Comparison of ENCODE assay signal across 25 cellular contexts in the genomic region with DNA sequence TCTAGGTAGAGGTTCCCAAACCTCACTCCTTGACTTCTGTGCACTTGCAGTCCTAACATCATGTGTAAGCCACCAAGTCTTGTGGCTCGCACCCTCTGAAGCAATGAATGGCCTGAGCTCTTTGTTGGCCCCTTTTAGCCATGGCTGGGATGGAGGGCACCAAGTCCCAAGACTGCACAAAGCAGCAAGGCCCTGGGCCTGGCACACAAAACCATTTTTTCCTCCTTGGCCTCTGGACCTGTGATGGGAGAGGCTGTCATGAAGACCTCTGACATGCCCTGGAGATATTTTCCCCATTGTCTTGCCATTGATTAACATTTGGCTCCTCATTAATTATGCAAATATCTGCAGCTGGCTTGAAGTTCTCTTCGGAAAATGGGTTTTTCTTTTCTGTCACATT.
"Had no signal": no experiment of that assay in that cellular context is flagged by ENCODE, and none has a peak within 500 bp of the region (broad histone marks: within the 10 kb centered on the region; RNA-seq: fewer than 3 reads in every experiment).

No MANE protein-coding gene starts in this region.

- H3K9me3 ChIP-seq: neutrophil, pancreas, right lobe of liver, thyroid gland, vagina had no signal

- H3K4me3 ChIP-seq: pancreas, psoas muscle, right lobe of liver, sigmoid colon, stomach, thoracic aorta, thyroid gland, tibial nerve, upper lobe of left lung, vagina had no signal

- DNase-seq: nephron progenitor cell; nucleus accumbens; pancreas; psoas muscle; right cardiac atrium; right lobe of liver; sigmoid colon; small intestine; stimulated activated CD4-positive, alpha-beta T cell treated with anti-CD3 and anti-CD28 coated beads, Interleukin-15, amount 100 ng/mL, for 24 hours; stimulated activated CD4-positive, alpha-beta T cell treated with anti-CD3 and anti-CD28 coated beads, Interleukin-2, amount 100 ng/mL, for 24 hours; stimulated activated CD4-positive, alpha-beta T cell treated with anti-CD3 and anti-CD28 coated beads, Interleukin-2, amount 100 ng/mL, for 48 hours; stimulated activated CD4-positive, alpha-beta T cell treated with anti-CD3 and anti-CD28 coated beads, Interleukin-4, amount 100 ng/mL, for 24 hours; stimulated activated naive B cell treated with anti-CD40 and anti-IgM and Interleukin-4, amounts not matched to agents 10 μg/mL and 1 μg/mL and 100 μg/mL, for 72 hours; stimulated activated naive CD4-positive, alpha-beta T cell treated with Interleukin-2 at 50 U/mL for 16 hours; stomach; thyroid gland; trophoblast cell; upper lobe of left lung had no signal

- H3K27me3 ChIP-seq: neutrophil, pancreas, right lobe of liver, sigmoid colon, stomach, thyroid gland, tibial nerve, upper lobe of left lung, vagina had no signal

- H3K4me1 ChIP-seq: pancreas, psoas muscle, right lobe of liver, sigmoid colon, stomach, thyroid gland, tibial nerve, upper lobe of left lung, vagina had no signal

- FAIRE-seq: pancreas, small intestine, urothelium cell line had no signal

- H3K36me3 ChIP-seq: neutrophil, pancreas, right lobe of liver, sigmoid colon, stomach, thoracic aorta, thyroid gland, tibial nerve, upper lobe of left lung, vagina had no signal

- ATAC-seq: natural killer cell treated with Interleukin-12 subunit alpha and Interleukin-12 subunit beta and Interleukin-15 and Interleukin-18, amount 100 ng/mL, for 72 hours; pancreas; psoas muscle; right cardiac atrium; right lobe of liver; stimulated activated effector memory CD8-positive, alpha-beta T cell treated with anti-CD3 and anti-CD28 coated beads, Interleukin-12 subunit alpha, Interleukin-12 subunit beta, amount 100 ng/mL, for 72 hours; stimulated activated naive B cell treated with anti-CD40 and anti-IgM and Interleukin-4, amounts not matched to agents 10 μg/mL and 1 μg/mL and 100 μg/mL, for 72 hours had no signal

- H3K27ac ChIP-seq: neutrophil, pancreas, psoas muscle, right lobe of liver, sigmoid colon, stomach, thoracic aorta, thyroid gland, tibial nerve, upper lobe of left lung, vagina had no signal
